Comparison of ENCODE assay signal across 1 cellular context in the genomic region with DNA sequence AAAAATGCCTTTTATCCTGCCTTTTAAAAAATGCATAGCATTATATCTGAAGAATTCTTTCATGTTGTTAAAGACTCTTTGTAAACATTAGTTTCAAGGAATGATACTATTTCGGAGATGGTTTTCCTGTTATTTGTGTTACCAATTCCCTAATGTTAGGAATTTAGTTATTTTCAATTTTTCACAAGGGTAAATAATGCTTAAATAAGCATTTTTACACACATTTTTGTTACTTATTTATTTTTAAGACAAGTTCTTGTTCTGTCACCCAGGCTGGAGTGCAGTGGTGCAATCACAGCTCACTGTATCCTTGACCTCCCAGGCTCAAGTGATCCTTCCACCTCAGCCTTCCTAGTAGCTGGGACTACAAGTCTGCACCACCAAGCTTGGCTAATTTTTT.
TF ChIP-seq lines count a peak whose summit lies in the region.

No MANE protein-coding gene starts in this region.

TF ChIP-seq in HepG2, 621 proteins besides CTCF, POLR2A, EP300 and RAD21:
- TF ChIP-seq MAFF (IDR thresholded peaks at IDR 0.05; ENCODE audit: low read depth, low read length) (peak; percentile 49; the same call in 1 of the 2 replicates), MAFK (conservative IDR thresholded peaks at IDR 0.05 in 1 of 2, IDR thresholded peaks at IDR 0.05 in 1 of 2; ENCODE audit: low read length in 2 of 2) (peak; percentile 57 to 74), ZFP1 (CRISPR knock-in tag; IDR thresholded peaks at IDR 0.05) (no peak)
